17 cellular contexts compared by ENCODE assay signal in the genomic region with DNA sequence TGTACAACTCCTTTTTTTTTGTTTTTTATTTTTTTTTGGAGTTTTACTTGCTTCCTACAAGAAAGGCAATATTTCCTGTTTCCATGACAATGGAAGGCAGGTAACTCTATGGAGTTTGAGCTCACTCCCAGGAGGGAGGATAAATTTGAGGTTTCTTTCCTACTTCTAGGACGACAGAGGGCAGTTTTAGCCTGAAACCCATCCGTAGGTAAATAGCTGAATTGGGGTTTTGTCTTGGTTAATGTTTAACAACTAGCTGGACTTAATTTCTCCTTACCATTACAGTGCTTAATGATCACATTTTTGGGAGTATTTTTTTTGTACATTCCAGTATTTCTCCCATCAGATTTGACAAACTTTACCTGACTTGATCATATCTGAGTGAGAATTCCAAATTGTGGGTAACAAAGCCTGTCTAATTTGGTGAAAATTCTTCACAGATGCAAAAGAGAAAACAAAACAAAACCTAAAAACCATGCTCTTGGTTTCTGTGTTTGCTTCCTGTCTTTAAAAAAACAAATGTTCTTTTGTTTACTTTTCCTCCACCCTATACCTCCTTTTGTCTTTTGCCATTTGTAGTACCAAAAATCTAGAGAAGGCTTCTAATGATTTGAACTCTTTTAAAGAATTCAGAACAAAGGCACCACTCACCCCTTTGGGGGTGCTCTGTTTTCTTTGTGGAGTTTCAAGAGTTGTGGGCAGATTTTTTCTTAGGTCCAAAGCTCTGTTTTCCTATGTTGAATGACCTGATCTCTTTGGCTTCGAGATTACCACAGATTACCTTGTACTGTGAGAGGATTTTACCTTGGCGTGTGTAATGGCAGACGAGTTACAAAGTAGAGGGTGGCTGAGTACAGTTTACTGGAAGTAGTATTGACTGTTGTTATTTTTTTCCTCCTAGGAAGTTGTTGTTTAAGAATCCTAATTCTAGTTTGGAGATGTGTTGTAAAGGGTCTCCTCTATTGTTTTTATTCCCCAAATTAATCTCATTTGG. TPM values are rescaled to one million over a fixed set of nuclear protein-coding genes. Genes with fewer than 3 reads are reported as not detected.
DNase-seq lines count a peak whose midpoint lies in the region; ATAC-seq, FAIRE-seq and TF ChIP-seq lines count a peak whose summit lies in the region.
"Not testable (repeated sequence)": the region's sequence is repeated elsewhere in the genome, so short reads cannot be mapped to it uniquely, and the experiment has no call there.
"Had no signal": no experiment of that assay in that cellular context is flagged by ENCODE, and none has a peak within 500 bp of the region (broad histone marks: within the 10 kb centered on the region; RNA-seq: fewer than 3 reads in every experiment).

No MANE protein-coding gene starts in this region.

- TF ChIP-seq POLR2A in A549 (IDR thresholded peaks at IDR 0.05; ENCODE audit: low read length): not testable (repeated sequence)

- not testable (repeated sequence) for H3K4me1 Mint-ChIP-seq in endothelial cell (ENCODE audit: unreplicated experiment)

- not testable (repeated sequence) for H3K9me3 ChIP-seq in A549

- 45% methylated on average over 5 of the region's 5 CpGs for WGBS in A549 (ENCODE audit: missing lambda C conversion rate)

- TF ChIP-seq EP300 in A549 (IDR thresholded peaks at IDR 0.05): not testable (repeated sequence)

- not testable (repeated sequence) for H3K4me1 ChIP-seq in A549

- H3K4me2 ChIP-seq in A549: not testable (repeated sequence)

- not testable (repeated sequence) for TF ChIP-seq CTCF in A549 (IDR thresholded peaks at IDR 0.05); endothelial cell (IDR thresholded peaks at IDR 0.05; ENCODE audit: unreplicated experiment)

- POLR2A ChIA-PET in A549 (lab: Yijun Ruan, JAX): not testable (repeated sequence)

- not testable (repeated sequence) for H3K36me3 Mint-ChIP-seq in endothelial cell (ENCODE audit: low read depth, unreplicated experiment)

- DNase-seq in A549 (ENCODE audit: low read depth in 1 of 2, low spot score in 1 of 2): peak in 1 of 2 experiments; percentile 6
- DNase-seq in endothelial cell (ENCODE audit: low spot score): not testable (repeated sequence)

- H3K9me3 Mint-ChIP-seq in endothelial cell (ENCODE audit: unreplicated experiment): not testable (repeated sequence)

- not testable (repeated sequence) for H3K4me3 Mint-ChIP-seq in endothelial cell (ENCODE audit: unreplicated experiment)

- H3K27ac Mint-ChIP-seq in endothelial cell (ENCODE audit: unreplicated experiment): peak overlapping the region; percentile 88

- ATAC-seq in A549: not testable (repeated sequence)
- ATAC-seq in GM18868 (IDR thresholded peaks at IDR 0.05; ENCODE audit: unreplicated experiment) (peak; percentile 54), GM19452 (IDR thresholded peaks at IDR 0.05; ENCODE audit: unreplicated experiment) (peak; percentile 68), HG02571 (IDR thresholded peaks at IDR 0.05; ENCODE audit: unreplicated experiment) (peak; percentile 58), HG02943 (IDR thresholded peaks at IDR 0.05; ENCODE audit: low read depth, unreplicated experiment) (peak; percentile 63), HG03159 (IDR thresholded peaks at IDR 0.05; ENCODE audit: unreplicated experiment) (peak; percentile 68), HG03571 (IDR thresholded peaks at IDR 0.05; ENCODE audit: unreplicated experiment) (peak; percentile 64)

- H3K27ac ChIP-seq in A549: not testable (repeated sequence)

- peak; percentile 43 for FAIRE-seq in A549 (lab: Jason Lieb, UNC)

- H3K4me3 ChIP-seq in A549: not testable (repeated sequence)

- not testable (repeated sequence) for H3K27me3 Mint-ChIP-seq in endothelial cell (ENCODE audit: unreplicated experiment)

- CTCF ChIA-PET in A549 (lab: Yijun Ruan, JAX): not testable (repeated sequence)

- TF ChIP-seq RAD21 in A549 (conservative IDR thresholded peaks at IDR 0.05 in 1 of 2, IDR thresholded peaks at IDR 0.05 in 1 of 2): not testable (repeated sequence)

RNA-seq across cellular contexts. Expression of gene UGT2B17, which starts 23.0 kb away (rescaled TPM):
- polyA plus RNA-seq in A549 (2011; rRNA removed): 0.04 TPM in 1 of 2 replicates, not detected in the other
- not detected in 2 replicates for polyA plus RNA-seq in A549 (2012; cell fraction: cytosol; rRNA removed)
- not detected in 2 replicates for polyA plus RNA-seq in A549 (2012; cell fraction: nucleus; rRNA removed)
- polyA plus RNA-seq in A549 (2017; fragmentation: RNase III; extraction: RNeasy Plus Mini Kit Qiagen cat#74134 plus additional on column Dnase treatment): not detected in 3 replicates
- polyA minus RNA-seq in A549 (2011; rRNA and poly(A)+ RNA removed): not detected in 2 replicates
- not detected for total RNA-seq in endothelial cell (ENCODE audit: unreplicated experiment)
- total RNA-seq: astrocyte; CD8-positive, alpha-beta memory T cell; fibroblast of villous mesenchyme; mesothelial cell of epicardium; osteocyte; right atrium auricular region; SK-MEL-5; T-helper 17 cell had no signal
- polyA plus RNA-seq: CD8-positive, alpha-beta memory T cell; heart right ventricle had no signal
